10 cellular contexts compared by ENCODE assay signal in genomic region chr15:32363449-32363848, GRCh38. TPM values are rescaled to one million over a fixed set of nuclear protein-coding genes. Genes with fewer than 3 reads are reported as not detected.
"Had no signal": no experiment of that assay in that cellular context is flagged by ENCODE, and none has a peak within 500 bp of the region (broad histone marks: within the 10 kb centered on the region; RNA-seq: fewer than 3 reads in every experiment).

No MANE protein-coding gene starts in this region.

RNA-seq across cellular contexts. Expression of gene GOLGA8K, which starts 39.6 kb away (rescaled TPM):
- total RNA-seq: hepatocyte, kidney epithelial cell, left colon, lung microvascular endothelial cell, myocyte had no signal
- polyA plus RNA-seq: hepatocyte; immature natural killer cell; keratinocyte; liver; naive thymus-derived CD4-positive, alpha-beta T cell; naive thymus-derived CD8-positive, alpha-beta T cell had no signal
